10 cellular contexts compared by ENCODE assay signal in the genomic region with DNA sequence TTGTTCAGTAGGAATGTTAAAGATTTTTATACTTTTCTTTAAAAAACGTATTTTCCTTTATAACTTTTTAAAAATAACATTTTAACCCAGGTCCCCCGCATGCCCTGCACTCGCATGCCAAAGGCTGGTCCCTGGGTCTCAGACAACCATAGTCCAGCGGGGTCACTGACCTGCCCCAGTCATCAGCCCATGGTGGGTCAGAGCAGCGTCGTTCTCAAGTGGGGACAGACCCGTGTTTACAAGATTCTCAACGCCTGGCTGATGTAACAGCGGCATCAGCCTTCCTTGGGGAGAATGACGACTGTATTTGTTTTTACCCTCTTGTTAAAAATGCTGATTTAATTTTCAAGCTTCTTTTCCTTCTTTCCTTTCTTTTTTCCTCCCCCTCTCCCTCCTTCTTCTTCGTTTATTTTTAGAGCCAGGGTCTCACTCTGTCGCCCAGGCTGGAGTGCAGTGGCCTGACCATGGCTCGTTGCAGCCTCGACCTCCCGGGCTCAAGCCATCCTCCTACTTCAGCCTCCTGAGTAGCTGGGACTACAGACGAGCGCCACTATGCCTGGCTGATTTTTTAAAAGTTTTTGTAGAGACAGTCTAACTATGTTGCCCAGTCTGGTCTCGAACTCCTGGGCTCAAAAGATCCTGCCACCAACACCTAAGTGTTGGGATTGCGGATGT. TPM values are rescaled to one million over a fixed set of nuclear protein-coding genes. Genes with fewer than 3 reads are reported as not detected.
DNase-seq lines count a peak whose midpoint lies in the region; ATAC-seq and TF ChIP-seq lines count a peak whose summit lies in the region.
"Had no signal": no experiment of that assay in that cellular context is flagged by ENCODE, and none has a peak within 500 bp of the region (broad histone marks: within the 10 kb centered on the region; RNA-seq: fewer than 3 reads in every experiment).

No MANE protein-coding gene starts in this region.

- CTCF ChIA-PET in activated CD4-positive, alpha-beta memory T cell treated with anti-CD3 and anti-CD28 coated beads for 36 hours (lab: Charles Lee): no interaction called here

- H3K36me3 Mint-ChIP-seq in activated CD4-positive, alpha-beta memory T cell treated with anti-CD3 and anti-CD28 coated beads for 36 hours: no peaks in the 10 kb centered on the region
- no peaks in the 10 kb centered on the region for H3K36me3 Mint-ChIP-seq in stimulated activated effector memory CD8-positive, alpha-beta T cell treated with anti-CD3 and anti-CD28 coated beads, Interleukin-12 subunit alpha, Interleukin-12 subunit beta, amount 100 ng/mL, for 72 hours

- no peak overlapping the region for H3K27ac Mint-ChIP-seq in activated CD4-positive, alpha-beta memory T cell treated with anti-CD3 and anti-CD28 coated beads for 36 hours
- H3K27ac Mint-ChIP-seq in stimulated activated effector memory CD8-positive, alpha-beta T cell treated with anti-CD3 and anti-CD28 coated beads, Interleukin-12 subunit alpha, Interleukin-12 subunit beta, amount 100 ng/mL, for 72 hours: no peak overlapping the region
- H3K27ac Mint-ChIP-seq: dendritic cell treated with granulocyte-macrophage colony-stimulating factor and Interleukin-4, amounts not matched to agents 40 ng/mL and 50 ng/mL, for 4 days had no signal

- DNase-seq in HFF-Myc (ENCODE audit: extremely low read depth, low read depth): no peak
- no peak for DNase-seq in activated CD4-positive, alpha-beta memory T cell treated with anti-CD3 and anti-CD28 coated beads for 36 hours
- no peak for DNase-seq in stimulated activated effector memory CD8-positive, alpha-beta T cell treated with anti-CD3 and anti-CD28 coated beads, Interleukin-12 subunit alpha, Interleukin-12 subunit beta, amount 100 ng/mL, for 72 hours (ENCODE audit: low spot score in 2 of 2)
- no peak for DNase-seq in putamen (ENCODE audit: low spot score)
- no peak for DNase-seq in left colon

- peak overlapping the region; percentile 44 for H3K4me3 Mint-ChIP-seq in activated CD4-positive, alpha-beta memory T cell treated with anti-CD3 and anti-CD28 coated beads for 36 hours
- peak overlapping the region; percentile 41 for H3K4me3 Mint-ChIP-seq in stimulated activated effector memory CD8-positive, alpha-beta T cell treated with anti-CD3 and anti-CD28 coated beads, Interleukin-12 subunit alpha, Interleukin-12 subunit beta, amount 100 ng/mL, for 72 hours

- peaks cover 36% of the 10 kb centered on the region for H3K27me3 Mint-ChIP-seq in activated CD4-positive, alpha-beta memory T cell treated with anti-CD3 and anti-CD28 coated beads for 36 hours

- ATAC-seq in stimulated activated effector memory CD8-positive, alpha-beta T cell treated with anti-CD3 and anti-CD28 coated beads, Interleukin-12 subunit alpha, Interleukin-12 subunit beta, amount 100 ng/mL, for 72 hours: no peak
- ATAC-seq in left colon (no peak), HG02938 (IDR thresholded peaks at IDR 0.05; ENCODE audit: unreplicated experiment) (no peak), GM19397 (IDR thresholded peaks at IDR 0.05; ENCODE audit: unreplicated experiment) (no peak)

- POLR2A ChIA-PET in activated CD4-positive, alpha-beta memory T cell treated with anti-CD3 and anti-CD28 coated beads for 36 hours (lab: Charles Lee): no interaction called here

- intact Hi-C loops in activated CD4-positive, alpha-beta memory T cell treated with anti-CD3 and anti-CD28 coated beads for 36 hours (cut with micrococcal nuclease): no loop called here
- intact Hi-C loops in left colon (cut with DNase I, micrococcal nuclease): no loop called here

- no peaks in the 10 kb centered on the region for H3K9me3 Mint-ChIP-seq in activated CD4-positive, alpha-beta memory T cell treated with anti-CD3 and anti-CD28 coated beads for 36 hours
- no peaks in the 10 kb centered on the region for H3K9me3 Mint-ChIP-seq in stimulated activated effector memory CD8-positive, alpha-beta T cell treated with anti-CD3 and anti-CD28 coated beads, Interleukin-12 subunit alpha, Interleukin-12 subunit beta, amount 100 ng/mL, for 72 hours
- H3K9me3 Mint-ChIP-seq: dendritic cell treated with granulocyte-macrophage colony-stimulating factor and Interleukin-4, amounts not matched to agents 40 ng/mL and 50 ng/mL, for 4 days had no signal

- H3K9me3 ChIP-seq in iPS-18c (ENCODE audit: control insufficient read depth, insufficient read depth, low read length): no peaks in the 10 kb centered on the region

- no peak for TF ChIP-seq CTCF in HFF-Myc (IDR thresholded peaks at IDR 0.05; ENCODE audit: low read depth, low read length, missing control alignments)

- peak overlapping the region; percentile 34; the same call in 1 of the 2 replicates for H3K4me3 ChIP-seq in HFF-Myc (replicated peaks; ENCODE audit: low read depth, low read length)
- H3K4me3 ChIP-seq in iPS-18c (ENCODE audit: insufficient read depth, low read depth, low read length): 0 out of 2 replicates have a peak overlapping the region, but pooled peaks have one; percentile 69

- H3K4me1 Mint-ChIP-seq in activated CD4-positive, alpha-beta memory T cell treated with anti-CD3 and anti-CD28 coated beads for 36 hours (ENCODE audit: low read depth): peaks cover 8% of the 10 kb centered on the region
- H3K4me1 Mint-ChIP-seq in stimulated activated effector memory CD8-positive, alpha-beta T cell treated with anti-CD3 and anti-CD28 coated beads, Interleukin-12 subunit alpha, Interleukin-12 subunit beta, amount 100 ng/mL, for 72 hours: peaks cover 6% of the 10 kb centered on the region

RNA-seq across cellular contexts. Expression of a gene that starts 1.0 kb away (rescaled TPM):
- total RNA-seq in activated CD4-positive, alpha-beta memory T cell treated with anti-CD3 and anti-CD28 coated beads for 36 hours: 1 to 10 TPM in 1 of 2 experiments, under 1 TPM in 1; 0.61 to 1.2 TPM
- total RNA-seq in left colon: 1 to 10 TPM; 2.7 TPM
- total RNA-seq: pulmonary artery endothelial cell had no signal
